Comparison of ENCODE assay signal across 1 cellular context in genomic region chr7:102446387-102447156, GRCh38.
A peak's percentile ranks its signal among the peaks of the same experiment; 100 is the strongest.
TF ChIP-seq lines count a peak whose summit lies in the region.

No MANE protein-coding gene starts in this region.

TF ChIP-seq in K562, 482 proteins besides CTCF, POLR2A, EP300 and RAD21:
- TF ChIP-seq ZNF780A (CRISPR knock-in tag; IDR thresholded peaks at IDR 0.05), result no peak
- no peak for TF ChIP-seq BDP1 (IDR thresholded peaks at IDR 0.05; ENCODE audit: insufficient read depth, insufficient read length)
- TF ChIP-seq, protein P1, sequence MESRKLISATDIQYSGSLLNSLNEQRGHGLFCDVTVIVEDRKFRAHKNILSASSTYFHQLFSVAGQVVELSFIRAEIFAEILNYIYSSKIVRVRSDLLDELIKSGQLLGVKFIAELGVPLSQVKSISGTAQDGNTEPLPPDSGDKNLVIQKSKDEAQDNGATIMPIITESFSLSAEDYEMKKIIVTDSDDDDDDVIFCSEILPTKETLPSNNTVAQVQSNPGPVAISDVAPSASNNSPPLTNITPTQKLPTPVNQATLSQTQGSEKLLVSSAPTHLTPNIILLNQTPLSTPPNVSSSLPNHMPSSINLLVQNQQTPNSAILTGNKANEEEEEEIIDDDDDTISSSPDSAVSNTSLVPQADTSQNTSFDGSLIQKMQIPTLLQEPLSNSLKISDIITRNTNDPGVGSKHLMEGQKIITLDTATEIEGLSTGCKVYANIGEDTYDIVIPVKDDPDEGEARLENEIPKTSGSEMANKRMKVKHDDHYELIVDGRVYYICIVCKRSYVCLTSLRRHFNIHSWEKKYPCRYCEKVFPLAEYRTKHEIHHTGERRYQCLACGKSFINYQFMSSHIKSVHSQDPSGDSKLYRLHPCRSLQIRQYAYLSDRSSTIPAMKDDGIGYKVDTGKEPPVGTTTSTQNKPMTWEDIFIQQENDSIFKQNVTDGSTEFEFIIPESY (CRISPR knock-in tag; IDR thresholded peaks at IDR 0.05), result peak; percentile 83
- TF ChIP-seq, protein P2, sequence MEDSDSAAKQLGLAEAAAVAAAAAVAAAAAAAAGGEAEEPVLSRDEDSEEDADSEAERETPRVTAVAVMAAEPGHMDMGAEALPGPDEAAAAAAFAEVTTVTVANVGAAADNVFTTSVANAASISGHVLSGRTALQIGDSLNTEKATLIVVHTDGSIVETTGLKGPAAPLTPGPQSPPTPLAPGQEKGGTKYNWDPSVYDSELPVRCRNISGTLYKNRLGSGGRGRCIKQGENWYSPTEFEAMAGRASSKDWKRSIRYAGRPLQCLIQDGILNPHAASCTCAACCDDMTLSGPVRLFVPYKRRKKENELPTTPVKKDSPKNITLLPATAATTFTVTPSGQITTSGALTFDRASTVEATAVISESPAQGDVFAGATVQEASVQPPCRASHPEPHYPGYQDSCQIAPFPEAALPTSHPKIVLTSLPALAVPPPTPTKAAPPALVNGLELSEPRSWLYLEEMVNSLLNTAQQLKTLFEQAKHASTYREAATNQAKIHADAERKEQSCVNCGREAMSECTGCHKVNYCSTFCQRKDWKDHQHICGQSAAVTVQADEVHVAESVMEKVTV (CRISPR knock-in tag; IDR thresholded peaks at IDR 0.05), result no peak
- peak; percentile 22 for TF ChIP-seq HMGN3 (IDR thresholded peaks at IDR 0.05; ENCODE audit: borderline replicate concordance, extremely low read depth, insufficient read length, low read depth, low read length)
- TF ChIP-seq BCOR (IDR thresholded peaks at IDR 0.05), result no peak
- no peak for TF ChIP-seq OTX1 (CRISPR knock-in tag; IDR thresholded peaks at IDR 0.05)
- TF ChIP-seq HINFP (tag; conservative IDR thresholded peaks at IDR 0.05; ENCODE audit: low read depth), result no peak
- no peak for TF ChIP-seq KLF13 (tag; IDR thresholded peaks at IDR 0.05; ENCODE audit: borderline replicate concordance, low read depth)
- TF ChIP-seq, protein P3, sequence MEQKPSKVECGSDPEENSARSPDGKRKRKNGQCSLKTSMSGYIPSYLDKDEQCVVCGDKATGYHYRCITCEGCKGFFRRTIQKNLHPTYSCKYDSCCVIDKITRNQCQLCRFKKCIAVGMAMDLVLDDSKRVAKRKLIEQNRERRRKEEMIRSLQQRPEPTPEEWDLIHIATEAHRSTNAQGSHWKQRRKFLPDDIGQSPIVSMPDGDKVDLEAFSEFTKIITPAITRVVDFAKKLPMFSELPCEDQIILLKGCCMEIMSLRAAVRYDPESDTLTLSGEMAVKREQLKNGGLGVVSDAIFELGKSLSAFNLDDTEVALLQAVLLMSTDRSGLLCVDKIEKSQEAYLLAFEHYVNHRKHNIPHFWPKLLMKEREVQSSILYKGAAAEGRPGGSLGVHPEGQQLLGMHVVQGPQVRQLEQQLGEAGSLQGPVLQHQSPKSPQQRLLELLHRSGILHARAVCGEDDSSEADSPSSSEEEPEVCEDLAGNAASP (IDR thresholded peaks at IDR 0.05), result no peak
- TF ChIP-seq, protein P4, sequence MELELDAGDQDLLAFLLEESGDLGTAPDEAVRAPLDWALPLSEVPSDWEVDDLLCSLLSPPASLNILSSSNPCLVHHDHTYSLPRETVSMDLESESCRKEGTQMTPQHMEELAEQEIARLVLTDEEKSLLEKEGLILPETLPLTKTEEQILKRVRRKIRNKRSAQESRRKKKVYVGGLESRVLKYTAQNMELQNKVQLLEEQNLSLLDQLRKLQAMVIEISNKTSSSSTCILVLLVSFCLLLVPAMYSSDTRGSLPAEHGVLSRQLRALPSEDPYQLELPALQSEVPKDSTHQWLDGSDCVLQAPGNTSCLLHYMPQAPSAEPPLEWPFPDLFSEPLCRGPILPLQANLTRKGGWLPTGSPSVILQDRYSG (tag; conservative IDR thresholded peaks at IDR 0.05; ENCODE audit: low read depth), result no peak
- no peak for TF ChIP-seq MEIS2 (IDR thresholded peaks at IDR 0.05; ENCODE audit: partially characterized antibody)
- TF ChIP-seq RBFOX2 (IDR thresholded peaks at IDR 0.05; ENCODE audit: low read depth, low read length), result peak; percentile 21; the same call in 1 of the 2 replicates
- TF ChIP-seq, protein P5, sequence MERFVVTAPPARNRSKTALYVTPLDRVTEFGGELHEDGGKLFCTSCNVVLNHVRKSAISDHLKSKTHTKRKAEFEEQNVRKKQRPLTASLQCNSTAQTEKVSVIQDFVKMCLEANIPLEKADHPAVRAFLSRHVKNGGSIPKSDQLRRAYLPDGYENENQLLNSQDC (CRISPR knock-in tag; IDR thresholded peaks at IDR 0.05), result no peak
